ENCODE assay signal across 8 cellular contexts in the genomic region with DNA sequence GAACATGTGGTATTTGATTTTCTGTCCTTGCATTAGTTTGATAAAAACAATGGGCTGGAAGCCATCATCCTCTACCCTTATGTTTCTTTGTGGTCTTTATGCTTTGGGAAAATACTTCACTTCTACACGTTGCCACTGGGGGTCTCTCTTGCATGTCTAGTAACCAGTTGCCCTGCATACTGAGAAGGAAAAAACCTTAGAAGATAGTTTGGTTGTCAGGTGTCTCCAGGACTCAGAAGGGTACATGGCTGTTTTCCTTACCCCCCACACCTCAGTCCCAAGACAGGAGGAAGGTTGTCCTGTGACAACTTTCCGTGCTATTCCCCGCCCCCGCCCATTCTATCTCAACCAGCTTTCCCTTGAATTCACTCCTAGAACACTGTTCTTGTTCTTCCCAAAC.
DNase-seq lines count a peak whose midpoint lies in the region; ATAC-seq and TF ChIP-seq lines count a peak whose summit lies in the region.

No MANE protein-coding gene starts in this region.

- no peak overlapping the region for H3K4me3 ChIP-seq in left ventricle myocardium inferior
- no peak overlapping the region for H3K4me3 ChIP-seq in fibroblast of lung (replicated peaks in 1 of 4; ENCODE audit: control extremely low read depth in 1 of 4, insufficient read depth in 1 of 4, low read depth in 3 of 4, low read length in 4 of 4)

- DNase-seq in left ventricle myocardium inferior (no peak), Right ventricle myocardium superior (no peak), NCI-H2227 (lab: John Stamatoyannopoulos, UW; ENCODE audit: unreplicated experiment) (peak; percentile 58), fibroblast of lung (ENCODE audit: low read depth in 2 of 2) (peak in 1 of 2 donors; percentile 5), ecto neural progenitor cell (ENCODE audit: low spot score) (no peak), NCI-H226 (no peak)
- no peak for DNase-seq in activated effector memory CD4-positive, alpha-beta T cell treated with Interleukin-2 at 50 U/mL for 16 hours

- H3K9ac ChIP-seq in fibroblast of lung (ENCODE audit: insufficient read depth, low read length), result no peak overlapping the region

- no peak overlapping the region for H2AFZ ChIP-seq in fibroblast of lung (ENCODE audit: low read length)

- H4K20me1 ChIP-seq in fibroblast of lung (ENCODE audit: control insufficient read depth, extremely low read depth, insufficient read depth, low read length), result no peaks in the 10 kb centered on the region

- intact Hi-C loops in left ventricle myocardium inferior (cut with micrococcal nuclease), result no loop called here
- intact Hi-C loops in Right ventricle myocardium superior (cut with DNase I), result loop anchor here (5.0 kb wide), 1 partner anchor 313 kb away; no protein-coding TSS in a partner anchor

- H3K9me3 ChIP-seq in left ventricle myocardium inferior (replicated peaks), result no peaks in the 10 kb centered on the region
- no peaks in the 10 kb centered on the region for H3K9me3 ChIP-seq in fibroblast of lung (ENCODE audit: control insufficient read depth, insufficient read depth, low read depth, low read length)

- no peak overlapping the region for H3K4me2 ChIP-seq in fibroblast of lung (ENCODE audit: extremely low read depth, insufficient read depth, low read length)

- H3K27ac ChIP-seq in left ventricle myocardium inferior (replicated peaks) (no peak overlapping the region), fibroblast of lung (ENCODE audit: insufficient read depth, low read length) (no peak overlapping the region)

- H3K79me2 ChIP-seq in fibroblast of lung (ENCODE audit: control insufficient read depth, insufficient read depth, low read length), result no peaks in the 10 kb centered on the region

- ATAC-seq in Right ventricle myocardium superior (ENCODE audit: poor library complexity), result no peak
- ATAC-seq in GM19397 (IDR thresholded peaks at IDR 0.05; ENCODE audit: unreplicated experiment), result no peak

- H3K27me3 ChIP-seq in left ventricle myocardium inferior (ENCODE audit: low read depth), result no peaks in the 10 kb centered on the region
- no peaks in the 10 kb centered on the region for H3K27me3 ChIP-seq in fibroblast of lung (ENCODE audit: control insufficient read depth, insufficient read depth, low read length)

- H3K4me1 ChIP-seq in left ventricle myocardium inferior (no peaks in the 10 kb centered on the region), fibroblast of lung (ENCODE audit: control insufficient read depth, extremely low read depth, insufficient read depth, low read length) (no peaks in the 10 kb centered on the region)

- TF ChIP-seq CTCF in left ventricle myocardium inferior (IDR thresholded peaks at IDR 0.05; ENCODE audit: borderline replicate concordance), result peak; percentile 47
- peak; percentile 23 to 34 for TF ChIP-seq CTCF in fibroblast of lung (conservative IDR thresholded peaks at IDR 0.05 in 1 of 2, IDR thresholded peaks at IDR 0.05 in 1 of 2; ENCODE audit: low read depth in 1 of 2, low read length in 2 of 2)

- H3K36me3 ChIP-seq in left ventricle myocardium inferior (no peaks in the 10 kb centered on the region), fibroblast of lung (ENCODE audit: control insufficient read depth, insufficient read depth, low read length) (no peaks in the 10 kb centered on the region)
